ENCODE assay signal across 1 cellular context in the genomic region with DNA sequence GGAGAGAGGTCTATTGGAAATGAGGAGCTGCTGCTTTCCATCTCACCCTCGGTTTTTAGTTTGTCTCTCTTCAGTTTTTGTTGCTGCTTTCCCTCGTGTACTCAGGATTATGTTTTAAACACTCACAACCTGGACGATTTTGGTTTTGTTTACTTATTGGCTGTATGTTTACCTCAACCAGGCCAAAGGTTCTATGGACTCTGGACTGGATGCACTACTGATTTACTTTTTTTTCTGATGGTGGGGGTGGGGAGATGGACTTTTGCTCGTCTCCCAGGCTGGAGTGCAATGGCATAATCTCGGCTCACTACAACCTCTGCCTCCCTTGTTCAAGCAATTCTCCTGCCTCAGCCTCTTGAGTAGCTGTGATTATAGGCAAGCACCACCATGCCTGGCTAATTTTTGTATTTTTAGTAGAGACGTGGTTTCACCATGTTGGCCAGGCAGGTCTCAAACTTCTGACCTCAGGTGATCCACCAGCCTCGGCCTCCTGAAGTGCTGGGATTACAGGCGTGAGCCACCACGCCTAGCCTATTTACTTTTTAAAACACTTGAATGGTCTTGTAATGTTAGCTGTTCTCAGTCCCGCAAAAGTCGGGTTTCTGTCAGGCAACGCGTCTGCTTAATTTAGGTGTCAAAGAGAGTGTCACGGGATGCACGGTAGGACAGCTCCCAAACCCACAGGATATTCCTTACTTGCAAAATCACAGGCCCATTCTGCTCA.
TF ChIP-seq lines count a peak whose summit lies in the region.

No MANE protein-coding gene starts in this region.

TF ChIP-seq in HepG2, 621 proteins besides CTCF, POLR2A, EP300 and RAD21 (continued from another document and continues in another):
- TF ChIP-seq, protein P1, sequence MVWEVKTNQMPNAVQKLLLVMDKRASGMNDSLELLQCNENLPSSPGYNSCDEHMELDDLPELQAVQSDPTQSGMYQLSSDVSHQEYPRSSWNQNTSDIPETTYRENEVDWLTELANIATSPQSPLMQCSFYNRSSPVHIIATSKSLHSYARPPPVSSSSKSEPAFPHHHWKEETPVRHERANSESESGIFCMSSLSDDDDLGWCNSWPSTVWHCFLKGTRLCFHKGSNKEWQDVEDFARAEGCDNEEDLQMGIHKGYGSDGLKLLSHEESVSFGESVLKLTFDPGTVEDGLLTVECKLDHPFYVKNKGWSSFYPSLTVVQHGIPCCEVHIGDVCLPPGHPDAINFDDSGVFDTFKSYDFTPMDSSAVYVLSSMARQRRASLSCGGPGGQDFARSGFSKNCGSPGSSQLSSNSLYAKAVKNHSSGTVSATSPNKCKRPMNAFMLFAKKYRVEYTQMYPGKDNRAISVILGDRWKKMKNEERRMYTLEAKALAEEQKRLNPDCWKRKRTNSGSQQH (CRISPR knock-in tag; IDR thresholded peaks at IDR 0.05; ENCODE audit: low read depth), result 0 out of 2 replicates have a peak, but pooled peaks have one; percentile 59
- TF ChIP-seq HES4 (CRISPR knock-in tag; IDR thresholded peaks at IDR 0.05; ENCODE audit: borderline replicate concordance) (0 out of 2 replicates have a peak, but pooled peaks have one; percentile 22), GATAD1 (CRISPR knock-in tag; IDR thresholded peaks at IDR 0.05) (peak; percentile 52; the same call in 1 of the 2 replicates), ONECUT2 (CRISPR knock-in tag; IDR thresholded peaks at IDR 0.05) (no peak; the same call in 1 of the 2 replicates), BRCA1 (CRISPR knock-in tag; IDR thresholded peaks at IDR 0.05) (peak; percentile 92; the same call in 1 of the 2 replicates), RFXAP (CRISPR knock-in tag; IDR thresholded peaks at IDR 0.05; ENCODE audit: borderline replicate concordance) (peak; percentile 38; the same call in 1 of the 2 replicates), ZFX (CRISPR knock-in tag; IDR thresholded peaks at IDR 0.05; ENCODE audit: low read depth) (0 out of 2 replicates have a peak, but pooled peaks have one; percentile 27), NR2F1 (CRISPR knock-in tag; IDR thresholded peaks at IDR 0.05) (peak; percentile 64 to 92; a peak in 3 of 4 replicates), ZSCAN20 (CRISPR knock-in tag; IDR thresholded peaks at IDR 0.05; ENCODE audit: borderline replicate concordance) (no peak), HNF4A (CRISPR knock-in tag; IDR thresholded peaks at IDR 0.05) (peak; percentile 99), ZNF749 (CRISPR knock-in tag; IDR thresholded peaks at IDR 0.05; ENCODE audit: borderline replicate concordance) (no peak), ADNP (CRISPR knock-in tag; IDR thresholded peaks at IDR 0.05) (no peak), IRF2 (CRISPR knock-in tag; IDR thresholded peaks at IDR 0.05) (peak; percentile 89; the same call in 1 of the 2 replicates), ZNF329 (CRISPR knock-in tag; IDR thresholded peaks at IDR 0.05; ENCODE audit: low read depth) (no peak), SNAPC2 (CRISPR knock-in tag; IDR thresholded peaks at IDR 0.05) (no peak), ZMYM4 (CRISPR knock-in tag; IDR thresholded peaks at IDR 0.05) (peak; percentile 86), ZNF460 (CRISPR knock-in tag; IDR thresholded peaks at IDR 0.05; ENCODE audit: borderline replicate concordance) (peak; percentile 59; the same call in 1 of the 2 replicates), MTF1 (CRISPR knock-in tag; IDR thresholded peaks at IDR 0.05) (no peak), MEIS1 (CRISPR knock-in tag; IDR thresholded peaks at IDR 0.05; ENCODE audit: borderline replicate concordance) (no peak), KLF12 (CRISPR knock-in tag; IDR thresholded peaks at IDR 0.05; ENCODE audit: borderline replicate concordance) (0 out of 2 replicates have a peak, but pooled peaks have one; percentile 46), KLF11 (CRISPR knock-in tag; IDR thresholded peaks at IDR 0.05) (no peak), MAFF (IDR thresholded peaks at IDR 0.05; ENCODE audit: low read depth, low read length) (no peak), ASH2L (IDR thresholded peaks at IDR 0.05; ENCODE audit: insufficient read length, low read depth, low read length) (peak; percentile 67), ZNF605 (CRISPR knock-in tag; IDR thresholded peaks at IDR 0.05) (peak; percentile 77), SMAD3 (CRISPR knock-in tag; IDR thresholded peaks at IDR 0.05) (peak; percentile 60; the same call in 1 of the 2 replicates), TBL1XR1 (IDR thresholded peaks at IDR 0.05; ENCODE audit: borderline replicate concordance, low read length, partially characterized antibody) (peak; percentile 81), NFKB2 (CRISPR knock-in tag; IDR thresholded peaks at IDR 0.05; ENCODE audit: borderline replicate concordance) (0 out of 2 replicates have a peak, but pooled peaks have one; percentile 24), ATF7-NPFF (CRISPR knock-in tag; IDR thresholded peaks at IDR 0.05; ENCODE audit: low read depth) (0 out of 2 replicates have a peak, but pooled peaks have one; percentile 35), PITX1 (CRISPR knock-in tag; IDR thresholded peaks at IDR 0.05) (peak; percentile 95)
- TF ChIP-seq, protein P2, sequence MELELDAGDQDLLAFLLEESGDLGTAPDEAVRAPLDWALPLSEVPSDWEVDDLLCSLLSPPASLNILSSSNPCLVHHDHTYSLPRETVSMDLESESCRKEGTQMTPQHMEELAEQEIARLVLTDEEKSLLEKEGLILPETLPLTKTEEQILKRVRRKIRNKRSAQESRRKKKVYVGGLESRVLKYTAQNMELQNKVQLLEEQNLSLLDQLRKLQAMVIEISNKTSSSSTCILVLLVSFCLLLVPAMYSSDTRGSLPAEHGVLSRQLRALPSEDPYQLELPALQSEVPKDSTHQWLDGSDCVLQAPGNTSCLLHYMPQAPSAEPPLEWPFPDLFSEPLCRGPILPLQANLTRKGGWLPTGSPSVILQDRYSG (CRISPR knock-in tag; IDR thresholded peaks at IDR 0.05), result 0 out of 2 replicates have a peak, but pooled peaks have one; percentile 33
- TF ChIP-seq, protein P3, sequence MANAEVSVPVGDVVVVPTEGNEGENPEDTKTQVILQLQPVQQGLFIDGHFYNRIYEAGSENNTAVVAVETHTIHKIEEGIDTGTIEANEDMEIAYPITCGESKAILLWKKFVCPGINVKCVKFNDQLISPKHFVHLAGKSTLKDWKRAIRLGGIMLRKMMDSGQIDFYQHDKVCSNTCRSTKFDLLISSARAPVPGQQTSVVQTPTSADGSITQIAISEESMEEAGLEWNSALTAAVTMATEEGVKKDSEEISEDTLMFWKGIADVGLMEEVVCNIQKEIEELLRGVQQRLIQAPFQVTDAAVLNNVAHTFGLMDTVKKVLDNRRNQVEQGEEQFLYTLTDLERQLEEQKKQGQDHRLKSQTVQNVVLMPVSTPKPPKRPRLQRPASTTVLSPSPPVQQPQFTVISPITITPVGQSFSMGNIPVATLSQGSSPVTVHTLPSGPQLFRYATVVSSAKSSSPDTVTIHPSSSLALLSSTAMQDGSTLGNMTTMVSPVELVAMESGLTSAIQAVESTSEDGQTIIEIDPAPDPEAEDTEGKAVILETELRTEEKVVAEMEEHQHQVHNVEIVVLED (CRISPR knock-in tag; IDR thresholded peaks at IDR 0.05; ENCODE audit: borderline replicate concordance), result peak; percentile 44; the same call in 1 of the 2 replicates
- TF ChIP-seq, protein P4, sequence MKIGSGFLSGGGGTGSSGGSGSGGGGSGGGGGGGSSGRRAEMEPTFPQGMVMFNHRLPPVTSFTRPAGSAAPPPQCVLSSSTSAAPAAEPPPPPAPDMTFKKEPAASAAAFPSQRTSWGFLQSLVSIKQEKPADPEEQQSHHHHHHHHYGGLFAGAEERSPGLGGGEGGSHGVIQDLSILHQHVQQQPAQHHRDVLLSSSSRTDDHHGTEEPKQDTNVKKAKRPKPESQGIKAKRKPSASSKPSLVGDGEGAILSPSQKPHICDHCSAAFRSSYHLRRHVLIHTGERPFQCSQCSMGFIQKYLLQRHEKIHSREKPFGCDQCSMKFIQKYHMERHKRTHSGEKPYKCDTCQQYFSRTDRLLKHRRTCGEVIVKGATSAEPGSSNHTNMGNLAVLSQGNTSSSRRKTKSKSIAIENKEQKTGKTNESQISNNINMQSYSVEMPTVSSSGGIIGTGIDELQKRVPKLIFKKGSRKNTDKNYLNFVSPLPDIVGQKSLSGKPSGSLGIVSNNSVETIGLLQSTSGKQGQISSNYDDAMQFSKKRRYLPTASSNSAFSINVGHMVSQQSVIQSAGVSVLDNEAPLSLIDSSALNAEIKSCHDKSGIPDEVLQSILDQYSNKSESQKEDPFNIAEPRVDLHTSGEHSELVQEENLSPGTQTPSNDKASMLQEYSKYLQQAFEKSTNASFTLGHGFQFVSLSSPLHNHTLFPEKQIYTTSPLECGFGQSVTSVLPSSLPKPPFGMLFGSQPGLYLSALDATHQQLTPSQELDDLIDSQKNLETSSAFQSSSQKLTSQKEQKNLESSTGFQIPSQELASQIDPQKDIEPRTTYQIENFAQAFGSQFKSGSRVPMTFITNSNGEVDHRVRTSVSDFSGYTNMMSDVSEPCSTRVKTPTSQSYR (CRISPR knock-in tag; IDR thresholded peaks at IDR 0.05; ENCODE audit: borderline replicate concordance), result peak; percentile 98
- TF ChIP-seq, protein P5, sequence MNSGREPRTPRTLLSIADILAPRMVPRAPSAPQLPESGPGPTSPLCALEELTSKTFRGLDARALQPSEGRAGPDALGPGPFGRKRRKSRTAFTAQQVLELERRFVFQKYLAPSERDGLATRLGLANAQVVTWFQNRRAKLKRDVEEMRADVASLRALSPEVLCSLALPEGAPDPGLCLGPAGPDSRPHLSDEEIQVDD (CRISPR knock-in tag; IDR thresholded peaks at IDR 0.05; ENCODE audit: borderline replicate concordance), result no peak
- TF ChIP-seq, protein P6, sequence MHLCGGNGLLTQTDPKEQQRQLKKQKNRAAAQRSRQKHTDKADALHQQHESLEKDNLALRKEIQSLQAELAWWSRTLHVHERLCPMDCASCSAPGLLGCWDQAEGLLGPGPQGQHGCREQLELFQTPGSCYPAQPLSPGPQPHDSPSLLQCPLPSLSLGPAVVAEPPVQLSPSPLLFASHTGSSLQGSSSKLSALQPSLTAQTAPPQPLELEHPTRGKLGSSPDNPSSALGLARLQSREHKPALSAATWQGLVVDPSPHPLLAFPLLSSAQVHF (CRISPR knock-in tag; IDR thresholded peaks at IDR 0.05), result peak; percentile 33; the same call in 1 of the 2 replicates
- TF ChIP-seq, protein P7, sequence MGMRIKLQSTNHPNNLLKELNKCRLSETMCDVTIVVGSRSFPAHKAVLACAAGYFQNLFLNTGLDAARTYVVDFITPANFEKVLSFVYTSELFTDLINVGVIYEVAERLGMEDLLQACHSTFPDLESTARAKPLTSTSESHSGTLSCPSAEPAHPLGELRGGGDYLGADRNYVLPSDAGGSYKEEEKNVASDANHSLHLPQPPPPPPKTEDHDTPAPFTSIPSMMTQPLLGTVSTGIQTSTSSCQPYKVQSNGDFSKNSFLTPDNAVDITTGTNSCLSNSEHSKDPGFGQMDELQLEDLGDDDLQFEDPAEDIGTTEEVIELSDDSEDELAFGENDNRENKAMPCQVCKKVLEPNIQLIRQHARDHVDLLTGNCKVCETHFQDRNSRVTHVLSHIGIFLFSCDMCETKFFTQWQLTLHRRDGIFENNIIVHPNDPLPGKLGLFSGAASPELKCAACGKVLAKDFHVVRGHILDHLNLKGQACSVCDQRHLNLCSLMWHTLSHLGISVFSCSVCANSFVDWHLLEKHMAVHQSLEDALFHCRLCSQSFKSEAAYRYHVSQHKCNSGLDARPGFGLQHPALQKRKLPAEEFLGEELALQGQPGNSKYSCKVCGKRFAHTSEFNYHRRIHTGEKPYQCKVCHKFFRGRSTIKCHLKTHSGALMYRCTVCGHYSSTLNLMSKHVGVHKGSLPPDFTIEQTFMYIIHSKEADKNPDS (CRISPR knock-in tag; IDR thresholded peaks at IDR 0.05), result peak; percentile 84
- TF ChIP-seq, protein P8, sequence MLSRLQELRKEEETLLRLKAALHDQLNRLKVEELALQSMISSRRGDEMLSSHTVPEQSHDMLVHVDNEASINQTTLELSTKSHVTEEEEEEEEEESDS (CRISPR knock-in tag; IDR thresholded peaks at IDR 0.05; ENCODE audit: borderline replicate concordance), result no peak
- TF ChIP-seq, protein P9, sequence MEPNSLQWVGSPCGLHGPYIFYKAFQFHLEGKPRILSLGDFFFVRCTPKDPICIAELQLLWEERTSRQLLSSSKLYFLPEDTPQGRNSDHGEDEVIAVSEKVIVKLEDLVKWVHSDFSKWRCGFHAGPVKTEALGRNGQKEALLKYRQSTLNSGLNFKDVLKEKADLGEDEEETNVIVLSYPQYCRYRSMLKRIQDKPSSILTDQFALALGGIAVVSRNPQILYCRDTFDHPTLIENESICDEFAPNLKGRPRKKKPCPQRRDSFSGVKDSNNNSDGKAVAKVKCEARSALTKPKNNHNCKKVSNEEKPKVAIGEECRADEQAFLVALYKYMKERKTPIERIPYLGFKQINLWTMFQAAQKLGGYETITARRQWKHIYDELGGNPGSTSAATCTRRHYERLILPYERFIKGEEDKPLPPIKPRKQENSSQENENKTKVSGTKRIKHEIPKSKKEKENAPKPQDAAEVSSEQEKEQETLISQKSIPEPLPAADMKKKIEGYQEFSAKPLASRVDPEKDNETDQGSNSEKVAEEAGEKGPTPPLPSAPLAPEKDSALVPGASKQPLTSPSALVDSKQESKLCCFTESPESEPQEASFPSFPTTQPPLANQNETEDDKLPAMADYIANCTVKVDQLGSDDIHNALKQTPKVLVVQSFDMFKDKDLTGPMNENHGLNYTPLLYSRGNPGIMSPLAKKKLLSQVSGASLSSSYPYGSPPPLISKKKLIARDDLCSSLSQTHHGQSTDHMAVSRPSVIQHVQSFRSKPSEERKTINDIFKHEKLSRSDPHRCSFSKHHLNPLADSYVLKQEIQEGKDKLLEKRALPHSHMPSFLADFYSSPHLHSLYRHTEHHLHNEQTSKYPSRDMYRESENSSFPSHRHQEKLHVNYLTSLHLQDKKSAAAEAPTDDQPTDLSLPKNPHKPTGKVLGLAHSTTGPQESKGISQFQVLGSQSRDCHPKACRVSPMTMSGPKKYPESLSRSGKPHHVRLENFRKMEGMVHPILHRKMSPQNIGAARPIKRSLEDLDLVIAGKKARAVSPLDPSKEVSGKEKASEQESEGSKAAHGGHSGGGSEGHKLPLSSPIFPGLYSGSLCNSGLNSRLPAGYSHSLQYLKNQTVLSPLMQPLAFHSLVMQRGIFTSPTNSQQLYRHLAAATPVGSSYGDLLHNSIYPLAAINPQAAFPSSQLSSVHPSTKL (CRISPR knock-in tag; IDR thresholded peaks at IDR 0.05), result peak; percentile 92
- TF ChIP-seq, protein P10, sequence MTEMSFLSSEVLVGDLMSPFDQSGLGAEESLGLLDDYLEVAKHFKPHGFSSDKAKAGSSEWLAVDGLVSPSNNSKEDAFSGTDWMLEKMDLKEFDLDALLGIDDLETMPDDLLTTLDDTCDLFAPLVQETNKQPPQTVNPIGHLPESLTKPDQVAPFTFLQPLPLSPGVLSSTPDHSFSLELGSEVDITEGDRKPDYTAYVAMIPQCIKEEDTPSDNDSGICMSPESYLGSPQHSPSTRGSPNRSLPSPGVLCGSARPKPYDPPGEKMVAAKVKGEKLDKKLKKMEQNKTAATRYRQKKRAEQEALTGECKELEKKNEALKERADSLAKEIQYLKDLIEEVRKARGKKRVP (CRISPR knock-in tag; IDR thresholded peaks at IDR 0.05), result peak in 1 of 2 experiments; percentile 68; a peak in 1 of 4 replicates
